In the genomic region with DNA sequence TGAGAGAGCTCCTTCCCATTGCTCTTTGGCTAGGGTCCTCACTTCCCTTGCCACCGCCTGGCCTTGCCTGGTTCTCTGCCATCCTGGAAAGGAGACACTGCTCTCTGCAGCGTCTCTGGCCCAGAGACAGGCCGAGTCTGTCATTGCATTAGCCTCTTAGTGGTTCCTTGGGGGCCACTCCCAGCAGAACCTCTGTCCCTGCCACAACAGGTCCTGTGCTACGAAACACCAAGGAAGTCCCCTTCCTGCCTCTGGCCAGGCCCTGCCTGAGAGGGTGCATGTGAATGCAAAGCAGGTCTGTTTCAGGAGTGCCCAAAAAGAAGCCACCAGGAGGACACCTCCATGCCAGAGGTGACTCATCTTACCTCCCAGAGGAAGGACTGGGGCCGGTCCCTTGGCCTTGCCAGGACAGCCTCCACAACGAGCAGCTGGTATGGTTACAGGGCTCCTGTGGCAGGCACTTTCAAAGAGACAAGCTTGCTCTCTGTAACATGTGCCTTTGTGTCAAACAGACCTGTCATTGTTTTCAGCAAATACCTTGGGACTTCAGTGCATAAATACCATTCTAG, we compare ENCODE assay signal across 8 cellular contexts. TPM values are rescaled to one million over a fixed set of nuclear protein-coding genes. Genes with fewer than 3 reads are reported as not detected.
A peak's percentile ranks its signal among the peaks of the same experiment; 100 is the strongest.
DNase-seq lines count a peak whose midpoint lies in the region; ATAC-seq and TF ChIP-seq lines count a peak whose summit lies in the region.

No MANE protein-coding gene starts in this region.

- peaks cover 5% of the 10 kb centered on the region; the same call in 1 of the 2 replicates for H3K36me3 ChIP-seq in BE2C
- H3K36me3 ChIP-seq in RWPE2 (ENCODE audit: low read depth), result peaks cover 4% of the 10 kb centered on the region; the same call in 1 of the 2 replicates
- H3K36me3 ChIP-seq in stomach, result peaks cover 0 to 15% (median 11%) of the 10 kb centered on the region in 4 donors
- no peaks in the 10 kb centered on the region for H3K36me3 ChIP-seq in hepatocyte (replicated peaks; ENCODE audit: insufficient read depth, low read depth)

- no peak overlapping the region for H2AFZ ChIP-seq in hepatocyte

- no peaks in the 10 kb centered on the region for H3K9me2 ChIP-seq in hepatocyte (replicated peaks; ENCODE audit: insufficient read depth)

- H3K79me2 ChIP-seq in hepatocyte, result no peaks in the 10 kb centered on the region

- no peak overlapping the region for H3K4me2 ChIP-seq in hepatocyte

- TF ChIP-seq POLR2A in stomach (IDR thresholded peaks at IDR 0.05), result no peak

- no peaks in the 10 kb centered on the region for H4K20me1 ChIP-seq in hepatocyte (ENCODE audit: insufficient read depth, poor library complexity, severe bottlenecking)

- 24 to 43% (median 40%) methylated on average over 6 of the region's 6 CpGs for WGBS in stomach, 5 donors
- 79% methylated on average over 6 of the region's 6 CpGs for WGBS in hepatocyte (ENCODE audit: low lambda C conversion rate, missing lambda C conversion rate)

- TF ChIP-seq CTCF in BE2C (IDR thresholded peaks at IDR 0.05; ENCODE audit: low read depth, low read length) (no peak), RWPE2 (IDR thresholded peaks at IDR 0.05; ENCODE audit: poor library complexity, severe bottlenecking) (no peak), stomach (IDR thresholded peaks at IDR 0.05) (no peak), hepatocyte (IDR thresholded peaks at IDR 0.05; ENCODE audit: poor library complexity) (no peak)

- H3K27ac ChIP-seq in RWPE2 (ENCODE audit: poor library complexity, severe bottlenecking) (no peak overlapping the region), stomach (peak overlapping the region in 3 of 5 donors; percentile 29 to 52 (median 46)), hepatocyte (no peak overlapping the region)

- ATAC-seq in GM18867 (IDR thresholded peaks at IDR 0.05; ENCODE audit: unreplicated experiment) (peak; percentile 44), HG03039 (IDR thresholded peaks at IDR 0.05; ENCODE audit: unreplicated experiment) (peak; percentile 45), RWPE2 (ENCODE audit: low read depth) (peak; percentile 47)

- DNase-seq in BE2C (peak; percentile 50), RWPE2 (ENCODE audit: low spot score) (no peak), germinal center (ENCODE audit: low spot score) (peak; percentile 15), stomach (no peak), hepatocyte (ENCODE audit: low spot score) (no peak), HCEC 1CT (no peak)

- H3K4me1 ChIP-seq in BE2C, result peaks cover 13% of the 10 kb centered on the region
- H3K4me1 ChIP-seq in RWPE2 (ENCODE audit: insufficient read depth, poor library complexity, severe bottlenecking), result no peaks in the 10 kb centered on the region
- H3K4me1 ChIP-seq in stomach, result peaks cover 9 to 19% (median 13%) of the 10 kb centered on the region in 4 donors
- no peaks in the 10 kb centered on the region for H3K4me1 ChIP-seq in hepatocyte (ENCODE audit: insufficient read depth)

- H3K9me3 ChIP-seq in BE2C (no peaks in the 10 kb centered on the region), RWPE2 (ENCODE audit: severe bottlenecking) (no peaks in the 10 kb centered on the region), stomach (no peaks in the 10 kb centered on the region), hepatocyte (ENCODE audit: low read depth) (no peaks in the 10 kb centered on the region)

- H3K4me3 ChIP-seq in BE2C (ENCODE audit: low read depth, low read length) (peak overlapping the region; percentile 44; the same call in 1 of the 2 replicates), RWPE2 (ENCODE audit: severe bottlenecking) (no peak overlapping the region), stomach (peak overlapping the region in 1 of 4 donors; percentile 22), hepatocyte (no peak overlapping the region)

- intact Hi-C loops in stomach (cut with DNase I; ENCODE audit: low total_unique reads), result no loop called here

- no peaks in the 10 kb centered on the region for H3K27me3 ChIP-seq in BE2C
- H3K27me3 ChIP-seq in RWPE2 (ENCODE audit: insufficient read depth, poor library complexity, severe bottlenecking), result no peaks in the 10 kb centered on the region
- no peaks in the 10 kb centered on the region for H3K27me3 ChIP-seq in stomach
- no peaks in the 10 kb centered on the region for H3K27me3 ChIP-seq in hepatocyte

- no peak for TF ChIP-seq EP300 in stomach (IDR thresholded peaks at IDR 0.05)

RNA-seq across cellular contexts. Expression of a gene that starts 59.6 kb away (rescaled TPM):
- 71.6 TPM for polyA plus RNA-seq in BE2C (2012; ENCODE audit: insufficient read depth, insufficient read length, low read depth)
- total RNA-seq in stomach, result 100 to 1,000 TPM in 1 of 5 donors, 10 to 100 TPM in 4; 21.4 to 118 (median 47.8) TPM
- polyA plus RNA-seq in stomach, result 10 to 100 TPM; 15.3 to 37.1 (median 26.6) TPM
- total RNA-seq in hepatocyte, result 74.5 and 75.8 TPM in 2 replicates
- polyA plus RNA-seq in hepatocyte, result 43.7 and 49.5 TPM in 2 replicates

Comparison
In these comparisons a context has a peak if more than half of its experiments do, and no peak if none do; other contexts are left out.
1. DNase-seq: peak in BE2C (single experiment) and germinal center (single experiment); none in RWPE2 (single experiment), stomach (single experiment), hepatocyte (single experiment) and HCEC 1CT (single experiment).
2. H3K27ac ChIP-seq: peak in stomach (3 of 5); none in RWPE2 (single experiment) and hepatocyte (single experiment).
3. Peak in every context shown above with its lines, with median percentiles within 50 percentile points of each other: ATAC-seq.